10 cellular contexts compared by ENCODE assay signal in the genomic region with DNA sequence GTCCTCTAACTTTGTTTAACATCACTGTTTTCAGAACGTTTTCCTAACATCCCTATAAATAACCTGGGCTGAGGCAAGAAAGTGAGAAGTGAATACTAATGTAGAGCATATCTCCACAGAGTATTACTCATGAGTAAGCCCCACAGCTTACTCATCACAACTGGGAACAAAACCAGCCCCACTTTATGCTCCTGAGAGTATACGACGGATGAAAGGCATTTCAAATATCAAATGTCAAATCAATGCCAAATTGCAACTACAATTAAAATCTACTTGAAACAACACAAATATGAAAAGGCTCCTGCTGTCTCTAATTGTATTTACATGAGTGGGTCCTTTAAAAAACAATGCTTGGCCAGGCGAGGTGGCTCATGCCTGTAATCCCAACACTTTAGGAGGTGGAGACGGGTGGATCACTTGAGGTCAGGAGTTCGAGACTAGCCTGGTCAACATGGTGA. TPM values are rescaled to one million over a fixed set of nuclear protein-coding genes. Genes with fewer than 3 reads are reported as not detected.
A peak's percentile ranks its signal among the peaks of the same experiment; 100 is the strongest.
DNase-seq lines count a peak whose midpoint lies in the region; ATAC-seq and TF ChIP-seq lines count a peak whose summit lies in the region.
"Had no signal": no experiment of that assay in that cellular context is flagged by ENCODE, and none has a peak within 500 bp of the region (broad histone marks: within the 10 kb centered on the region; RNA-seq: fewer than 3 reads in every experiment).

No MANE protein-coding gene starts in this region.

- TF ChIP-seq POLR2A in Peyer's patch (IDR thresholded peaks at IDR 0.05), result no peak

- peak; percentile 80 for DNase-seq in AG04450 (ENCODE audit: low read depth, low spot score)
- DNase-seq in LoVo (ENCODE audit: low spot score), result peak; percentile 62
- DNase-seq in amniotic stem cell (lab: John Stamatoyannopoulos, UW), result peak; percentile 88
- peak; percentile 92 for DNase-seq in kidney glomerular epithelial cell (lab: John Stamatoyannopoulos, UW)
- no peak for DNase-seq in Peyer's patch
- DNase-seq in UCSD-AML1 (lab: John Stamatoyannopoulos, UW; ENCODE audit: unreplicated experiment), result no peak
- DNase-seq: esophagus squamous epithelium, small intestine had no signal

- H3K36me3 ChIP-seq in Peyer's patch, result no peaks in the 10 kb centered on the region
- H3K36me3 ChIP-seq: esophagus squamous epithelium had no signal

- H3K4me3 ChIP-seq in AG04450 (ENCODE audit: low read depth, low read length), result no peak overlapping the region
- no peak overlapping the region for H3K4me3 ChIP-seq in Peyer's patch
- H3K4me3 ChIP-seq: esophagus squamous epithelium had no signal

- POLR2A ChIA-PET in AG04450 (lab: Yijun Ruan, JAX), result interaction anchor here (1.4 kb wide), 1 partner anchor 9 kb away, joined by 3 read pairs; no protein-coding TSS in a partner anchor

- H3K9me3 ChIP-seq in AG04450 (ENCODE audit: control insufficient read depth, insufficient read depth, low read length), result no peaks in the 10 kb centered on the region
- no peaks in the 10 kb centered on the region for H3K9me3 ChIP-seq in Peyer's patch
- H3K9me3 ChIP-seq: esophagus squamous epithelium had no signal

- peaks cover 0 to 8% (median 3%) of the 10 kb centered on the region in 4 donors for H3K4me1 ChIP-seq in Peyer's patch

- H3K27me3 ChIP-seq in AG04450 (ENCODE audit: control insufficient read depth, insufficient read depth, low read length) (no peaks in the 10 kb centered on the region), Peyer's patch (no peaks in the 10 kb centered on the region)
- H3K27me3 ChIP-seq: esophagus squamous epithelium had no signal

- no peak for TF ChIP-seq CTCF in AG04450 (IDR thresholded peaks at IDR 0.05; ENCODE audit: low read depth, low read length)
- TF ChIP-seq CTCF in Peyer's patch (IDR thresholded peaks at IDR 0.05), result no peak

- no peak for ATAC-seq in HG02884 (IDR thresholded peaks at IDR 0.05; ENCODE audit: unreplicated experiment)
- ATAC-seq in GM19397 (IDR thresholded peaks at IDR 0.05; ENCODE audit: unreplicated experiment), result no peak

- CTCF ChIA-PET in AG04450 (lab: Charles Lee), result no interaction called here

- peak overlapping the region; percentile 47 for H3K27ac ChIP-seq in AG04450 (ENCODE audit: low read depth, low read length)
- no peak overlapping the region for H3K27ac ChIP-seq in Peyer's patch

RNA-seq across cellular contexts. Expression of a gene that starts 41.2 kb away (rescaled TPM):
- polyA plus RNA-seq in AG04450 (2011; rRNA removed), result 10.4 and 11.0 TPM in 2 replicates
- 48.5 and 54.1 TPM in 2 replicates for polyA minus RNA-seq in AG04450 (2011; rRNA and poly(A)+ RNA removed)
- total RNA-seq in Peyer's patch, result 10 to 100 TPM; 23.1 to 55.0 (median 48.1) TPM

Comparison
In these comparisons a context has a peak if more than half of its experiments do, and no peak if none do; other contexts are left out.
1. DNase-seq: peak in AG04450 (single experiment), LoVo (single experiment), amniotic stem cell (single experiment) and kidney glomerular epithelial cell (single experiment); none in Peyer's patch (0 of 3) and UCSD-AML1 (single experiment).